Comparison of ENCODE assay signal across 8 cellular contexts in genomic region chr3:4493008-4493930, GRCh38. TPM values are rescaled to one million over a fixed set of nuclear protein-coding genes. Genes with fewer than 3 reads are reported as not detected.
DNase-seq lines count a peak whose midpoint lies in the region; ATAC-seq and TF ChIP-seq lines count a peak whose summit lies in the region.

ITPR1 (plus strand) TSS chr3:4493348; CDS start chr3:4516492, 23,144 bp downstream.

- peak within 1 kb of the TSS; percentile 80 to 92 (median 89) for H3K27ac Mint-ChIP-seq in CD14-positive monocyte

- peaks cover 19 to 23% of the 10 kb centered on the region in 2 donors for H3K36me3 Mint-ChIP-seq in CD14-positive monocyte

- WGBS in right lobe of liver (ENCODE audit: insufficient coverage, low coverage, low lambda C conversion rate, missing lambda C conversion rate), result 1% methylated on average over 33 of the region's 47 CpGs

- peaks cover 3 to 5% (median 5%) of the 10 kb centered on the region in 3 donors for H3K27me3 Mint-ChIP-seq in CD14-positive monocyte (ENCODE audit: low read depth in 3 of 3)

- H3K4me3 ChIP-seq in dorsolateral prefrontal cortex (peak within 1 kb of the TSS; percentile 65 to 100 (median 92)), right lobe of liver (peak within 1 kb of the TSS; percentile 74 to 90 (median 88))

- no peaks in the 10 kb centered on the region for H3K9me3 ChIP-seq in right lobe of liver

- peaks cover 0 to 9% (median 0%) of the 10 kb centered on the region in 4 donors for H3K4me1 ChIP-seq in right lobe of liver

- H3K4me3 Mint-ChIP-seq in CD14-positive monocyte, result peak within 1 kb of the TSS; percentile 93 to 96

- ATAC-seq in GM19397 (IDR thresholded peaks at IDR 0.05; ENCODE audit: unreplicated experiment), result peak; percentile 95
- ATAC-seq in HG03571 (IDR thresholded peaks at IDR 0.05; ENCODE audit: unreplicated experiment), result peak; percentile 92
- ATAC-seq in right lobe of liver, result peak; percentile 98 to 99 (median 98)

- intact Hi-C loops in CD14-positive monocyte (cut with micrococcal nuclease), result loop anchor here (2.0 to 10.0 kb wide), 3 partner anchors 14 to 492 kb away; no protein-coding TSS in a partner anchor
- intact Hi-C loops in dorsolateral prefrontal cortex (cut with DNase I), result loop anchor here (2.0 to 10.0 kb wide), 5 partner anchors 26 to 629 kb away; partner anchors contain the start of genes ARL8B (in 1 of the 2), SETMAR (in 1 of the 2) and SUMF1 (in 1 of the 2)
- intact Hi-C loops in right lobe of liver (cut with DNase I), result no loop called here

- H3K9me3 Mint-ChIP-seq in CD14-positive monocyte, result no peaks in the 10 kb centered on the region

- H3K36me3 ChIP-seq in right lobe of liver, result no peaks in the 10 kb centered on the region

- peaks cover 51% of the 10 kb centered on the region for H3K4me1 Mint-ChIP-seq in CD14-positive monocyte

- TF ChIP-seq CTCF in CD14-positive monocyte (IDR thresholded peaks at IDR 0.05) (no peak), dorsolateral prefrontal cortex (IDR thresholded peaks at IDR 0.05 in 54 of 56, conservative IDR thresholded peaks at IDR 0.05 in 2 of 56; ENCODE audit: low read depth in 1 of 56, partially characterized antibody in 56 of 56) (peak in 26 of 56 donors; percentile 9 to 45 (median 20)), right lobe of liver (IDR thresholded peaks at IDR 0.05) (peak in 1 of 4 donors; percentile 16)

- peak; percentile 100 for DNase-seq in CD14-positive monocyte (ENCODE audit: low spot score)
- DNase-seq in NCI-H82 (lab: John Stamatoyannopoulos, UW), result peak; percentile 99
- DNase-seq in activated CD4-positive, alpha-beta T cell treated with anti-CD3 and anti-CD28 coated beads, Interleukin-2, amount 50 U/mL, for 48 hours, result peak; percentile 98
- peak; percentile 91 to 99 (median 98) for DNase-seq in dorsolateral prefrontal cortex
- peak; percentile 99 for DNase-seq in right lobe of liver
- DNase-seq in stimulated activated CD4-positive, alpha-beta T cell treated with anti-CD3 and anti-CD28 coated beads, Interleukin-4, amount 100 ng/mL, for 4 hours, result peak; percentile 94 to 99

- TF ChIP-seq POLR2A in right lobe of liver (IDR thresholded peaks at IDR 0.05), result peak; percentile 100

- H3K27me3 ChIP-seq in dorsolateral prefrontal cortex (no peaks in the 10 kb centered on the region), right lobe of liver (no peaks in the 10 kb centered on the region)

- H3K27ac ChIP-seq in dorsolateral prefrontal cortex (peak within 1 kb of the TSS in 56 of 59 donors; percentile 8 to 95 (median 81)), right lobe of liver (peak within 1 kb of the TSS; percentile 71 to 82 (median 75))

RNA-seq across cellular contexts. Expression of gene ITPR1, which starts in this region (rescaled TPM):
- polyA plus RNA-seq in CD14-positive monocyte, result 1 to 10 TPM; 3.2 to 7.1 TPM
- total RNA-seq in dorsolateral prefrontal cortex, result 100 to 1,000 TPM in 119 of 120 experiments, 10 to 100 TPM in 1; 93.6 to 417 (median 307) TPM
- 10 to 100 TPM in 4 of 6 experiments, 1 to 10 TPM in 2; 6.5 to 16.2 (median 11.5) TPM for total RNA-seq in right lobe of liver

Comparison
In these comparisons a context has a peak if more than half of its experiments do, and no peak if none do; other contexts are left out.
1. Peak in every context shown above with its lines: DNase-seq, ATAC-seq, H3K4me3 ChIP-seq and H3K27ac ChIP-seq.
2. RNA of gene ITPR1 (total RNA-seq): 93.6 to 417 TPM in dorsolateral prefrontal cortex; 6.5 to 16.2 TPM in right lobe of liver; every median in the first group is over 4 times any median in the second.
3. intact Hi-C loops: an anchor here in CD14-positive monocyte (2.0 to 10.0 kb wide) and dorsolateral prefrontal cortex (2.0 to 10.0 kb wide); none called in right lobe of liver.